Comparison of ENCODE assay signal across 20 cellular contexts in genomic region chr13:29704648-29705047, GRCh38.
DNase-seq lines count a peak whose midpoint lies in the region; ATAC-seq and TF ChIP-seq lines count a peak whose summit lies in the region.
"Had no signal": no experiment of that assay in that cellular context is flagged by ENCODE, and none has a peak within 500 bp of the region (broad histone marks: within the 10 kb centered on the region; RNA-seq: fewer than 3 reads in every experiment).

No MANE protein-coding gene starts in this region.

- no peaks in the 10 kb centered on the region for H3K27me3 ChIP-seq in osteoblast (ENCODE audit: insufficient read depth, low read length)

- no peaks in the 10 kb centered on the region for H3K36me3 ChIP-seq in osteoblast (ENCODE audit: insufficient read depth, low read length)
- H3K36me3 ChIP-seq: neutrophil, thoracic aorta had no signal

- peaks cover 18% of the 10 kb centered on the region for H3K4me1 ChIP-seq in osteoblast (ENCODE audit: insufficient read depth, low read length)

- no peaks in the 10 kb centered on the region for H3K9me3 ChIP-seq in osteoblast (ENCODE audit: low read depth, low read length)
- H3K9me3 ChIP-seq: mucosa of descending colon, neutrophil, thoracic aorta had no signal

- H3K4me2 ChIP-seq in osteoblast (ENCODE audit: insufficient read depth, low read length), result no peak overlapping the region

- H3K27ac ChIP-seq in osteoblast (ENCODE audit: low read depth, low read length), result no peak overlapping the region
- H3K27ac ChIP-seq: foreskin keratinocyte, neutrophil, thoracic aorta had no signal

- H3K79me2 ChIP-seq in osteoblast (ENCODE audit: insufficient read depth, low read length), result no peaks in the 10 kb centered on the region

- DNase-seq in EH (ENCODE audit: low read depth), result peak; percentile 49
- DNase-seq in SK-N-DZ (ENCODE audit: low spot score), result peak; percentile 98
- DNase-seq in foreskin fibroblast, result peak; percentile 9 to 45
- DNase-seq in osteoblast (ENCODE audit: insufficient read length, low spot score, missing footprints), result no peak
- DNase-seq in NCI-H1436 (lab: John Stamatoyannopoulos, UW), result no peak
- DNase-seq: activated CD4-positive, alpha-beta T cell treated with anti-CD3 and anti-CD28 coated beads, Interleukin-2, amount 50 U/mL, for 48 hours; activated gamma-delta T cell treated with Interleukin-2 at 50 U/mL for 16 hours; mucosa of descending colon; NCI-H1092 treated with DMSO at 0.1 percent for 48 hours; NCI-H2171; NCI-H526 treated with DMSO at 0.1 percent for 48 hours; SHP77; T-helper 17 cell had no signal

- no peak for TF ChIP-seq CTCF in foreskin fibroblast (IDR thresholded peaks at IDR 0.05; ENCODE audit: low read depth, low read length)
- no peak for TF ChIP-seq CTCF in osteoblast (IDR thresholded peaks at IDR 0.05; ENCODE audit: extremely low read depth, low read depth, low read length)

- H3K4me3 ChIP-seq in foreskin fibroblast (ENCODE audit: low read depth in 1 of 2, low read length in 2 of 2) (no peak overlapping the region), osteoblast (ENCODE audit: insufficient read depth, low read length) (no peak overlapping the region)
- H3K4me3 ChIP-seq: mucosa of descending colon, thoracic aorta had no signal

- no peak for ATAC-seq in HG03354 (IDR thresholded peaks at IDR 0.05; ENCODE audit: poor library complexity, severe bottlenecking, unreplicated experiment)
- ATAC-seq in HG03175 (IDR thresholded peaks at IDR 0.05; ENCODE audit: unreplicated experiment), result no peak
- no peak for ATAC-seq in GM18858 (IDR thresholded peaks at IDR 0.05; ENCODE audit: unreplicated experiment)
- ATAC-seq: foreskin keratinocyte; mucosa of descending colon; stimulated activated memory B cell treated with anti-CD40 and anti-IgM and Interleukin-4, amounts not matched to agents 10 μg/mL and 1 μg/mL and 100 μg/mL, for 72 hours; T-helper 17 cell had no signal

- peak overlapping the region; percentile 29 for H2AFZ ChIP-seq in osteoblast (ENCODE audit: low read length)

- H4K20me1 ChIP-seq in osteoblast (ENCODE audit: insufficient read depth, low read length), result no peaks in the 10 kb centered on the region

Comparison
In these comparisons a context has a peak if more than half of its experiments do, and no peak if none do; other contexts are left out.
1. DNase-seq: peak in EH (single experiment), SK-N-DZ (single experiment) and foreskin fibroblast (2 of 2); none in osteoblast (single experiment) and NCI-H1436 (single experiment).